ENCODE assay signal across 16 cellular contexts in genomic region chr7:84746347-84746746, GRCh38.
A peak's percentile ranks its signal among the peaks of the same experiment; 100 is the strongest.
DNase-seq lines count a peak whose midpoint lies in the region; ATAC-seq and TF ChIP-seq lines count a peak whose summit lies in the region.
"Had no signal": no experiment of that assay in that cellular context is flagged by ENCODE, and none has a peak within 500 bp of the region (broad histone marks: within the 10 kb centered on the region; RNA-seq: fewer than 3 reads in every experiment).

No MANE protein-coding gene starts in this region.

- H3K9me2 ChIP-seq in GM23248 (ENCODE audit: insufficient read depth), result no peaks in the 10 kb centered on the region
- no peaks in the 10 kb centered on the region for H3K9me2 ChIP-seq in MM.1S (replicated peaks; ENCODE audit: insufficient read depth, low read length)

- H2BK12ac ChIP-seq in mesenchymal stem cell (ENCODE audit: low read length in 2 of 2), result no peak overlapping the region

- H4K20me1 ChIP-seq in GM23248 (ENCODE audit: insufficient read depth) (no peaks in the 10 kb centered on the region), MM.1S (ENCODE audit: insufficient read depth, low read length) (no peaks in the 10 kb centered on the region)

- no peak overlapping the region for H2BK5ac ChIP-seq in mesenchymal stem cell (ENCODE audit: low read depth, low read length, poor library complexity, severe bottlenecking)

- H4K8ac ChIP-seq in mesenchymal stem cell (ENCODE audit: low read length), result no peak overlapping the region

- DNase-seq in A673 (ENCODE audit: low spot score) (peak; percentile 19), GM23248 (peak; percentile 74), choroid plexus epithelial cell (ENCODE audit: low read depth) (peak; percentile 54), mesenchymal stem cell (peak; percentile 40), MM.1S (no peak), DMS 273 (lab: John Stamatoyannopoulos, UW; ENCODE audit: unreplicated experiment) (no peak), RPMI8226 (no peak)
- DNase-seq: activated CD4-positive, alpha-beta T cell treated with anti-CD3 and anti-CD28 coated beads, Interleukin-2, amount 50 U/mL, for 4 hours; activated T-cell treated with anti-CD3 and anti-CD28 coated beads, Interleukin-2, amount 50 U/mL, for 24 hours; lower lobe of right lung; natural killer cell; NCI-H748 treated with DMSO at 0.1 percent for 48 hours; psoas muscle had no signal

- H3K9me3 ChIP-seq in A673 (ENCODE audit: low read depth, low read length, poor library complexity, severe bottlenecking) (no peaks in the 10 kb centered on the region), GM23248 (ENCODE audit: low read depth) (peaks cover 4% of the 10 kb centered on the region), mesenchymal stem cell (ENCODE audit: control insufficient read depth, low read length) (no peaks in the 10 kb centered on the region), MM.1S (replicated peaks; ENCODE audit: insufficient read depth, low read length) (no peaks in the 10 kb centered on the region)
- H3K9me3 ChIP-seq: lower lobe of right lung, psoas muscle had no signal

- no peaks in the 10 kb centered on the region for H3K79me1 ChIP-seq in mesenchymal stem cell (replicated peaks; ENCODE audit: low read length, poor library complexity, severe bottlenecking)

- H3F3A ChIP-seq in GM23248 (ENCODE audit: insufficient read depth), result peaks cover 5% of the 10 kb centered on the region; the same call in 1 of the 2 replicates
- H3F3A ChIP-seq in MM.1S (ENCODE audit: insufficient read depth, low read length), result no peaks in the 10 kb centered on the region

- TF ChIP-seq CTCF in A673 (conservative IDR thresholded peaks at IDR 0.05; ENCODE audit: low read depth, low read length), result no peak
- no peak for TF ChIP-seq CTCF in choroid plexus epithelial cell (conservative IDR thresholded peaks at IDR 0.05; ENCODE audit: low read depth, low read length)
- TF ChIP-seq CTCF in MM.1S (IDR thresholded peaks at IDR 0.05; ENCODE audit: low read length), result no peak

- 8 to 13% methylated on average over 2 of the region's 2 CpGs for WGBS in GM23248 (ENCODE audit: low coverage in 1 of 2, low lambda C conversion rate in 2 of 2, missing lambda C conversion rate in 2 of 2), 2 experiments
- WGBS in mesenchymal stem cell, result 50% methylated on average over 1 of the region's 2 CpGs

- no peak overlapping the region for H3K14ac ChIP-seq in mesenchymal stem cell (ENCODE audit: low read length in 2 of 2)

- peak overlapping the region; percentile 49 for H3K4me2 ChIP-seq in GM23248 (ENCODE audit: unreplicated experiment)
- H3K4me2 ChIP-seq in mesenchymal stem cell (ENCODE audit: low read length, poor library complexity, severe bottlenecking), result no peak overlapping the region
- no peak overlapping the region for H3K4me2 ChIP-seq in MM.1S (ENCODE audit: low read depth, low read length)

- in situ Hi-C loops in GM23248 (cut with MboI), result no loop called here

- intact Hi-C loops in A673 (cut with micrococcal nuclease; ENCODE audit: unreplicated experiment), result no loop called here

- no peak overlapping the region for H3K27ac ChIP-seq in A673 (ENCODE audit: low read depth, low read length, poor library complexity, severe bottlenecking)
- peak overlapping the region; percentile 20 for H3K27ac ChIP-seq in GM23248
- no peak overlapping the region for H3K27ac ChIP-seq in mesenchymal stem cell (ENCODE audit: low read length, poor library complexity, severe bottlenecking)
- H3K27ac ChIP-seq in MM.1S (ENCODE audit: low read length), result no peak overlapping the region
- H3K27ac ChIP-seq: lower lobe of right lung, psoas muscle had no signal

- H3K4me1 ChIP-seq in A673 (ENCODE audit: insufficient read depth, low read length, poor library complexity, severe bottlenecking), result no peaks in the 10 kb centered on the region
- H3K4me1 ChIP-seq in GM23248 (ENCODE audit: insufficient read depth), result peaks cover 33% of the 10 kb centered on the region
- peaks cover 4% of the 10 kb centered on the region for H3K4me1 ChIP-seq in mesenchymal stem cell (ENCODE audit: control insufficient read depth, insufficient read depth, low read depth, low read length)
- H3K4me1 ChIP-seq in MM.1S (ENCODE audit: low read length), result no peaks in the 10 kb centered on the region
- H3K4me1 ChIP-seq: lower lobe of right lung, psoas muscle had no signal

- no peaks in the 10 kb centered on the region for H3K79me2 ChIP-seq in GM23248 (ENCODE audit: insufficient read depth)
- H3K79me2 ChIP-seq in MM.1S (ENCODE audit: low read length), result no peaks in the 10 kb centered on the region

- ATAC-seq in HG02678 (IDR thresholded peaks at IDR 0.05; ENCODE audit: unreplicated experiment), result no peak
- ATAC-seq: activated naive CD4-positive, alpha-beta T cell treated with anti-CD3 and anti-CD28 coated beads, Interleukin-2, amount 50 U/mL, for 72 hours; lower lobe of right lung; natural killer cell; Panc1 had no signal

- no peak overlapping the region for H4K91ac ChIP-seq in mesenchymal stem cell (ENCODE audit: low read length)

- CTCF ChIA-PET in A673 (lab: Charles Lee), result no interaction called here

- H3K4ac ChIP-seq in mesenchymal stem cell (ENCODE audit: low read depth in 1 of 2, low read length in 2 of 2), result no peak overlapping the region

- no TSS peak for BruUV-seq in A673 (replicated peaks; lab: Mats Ljungman, UMichigan)

- no peaks in the 10 kb centered on the region for H3K27me3 ChIP-seq in A673 (replicated peaks; ENCODE audit: insufficient read depth, low read depth, low read length, poor library complexity)
- H3K27me3 ChIP-seq in GM23248 (replicated peaks; ENCODE audit: insufficient read depth), result no peaks in the 10 kb centered on the region
- no peaks in the 10 kb centered on the region for H3K27me3 ChIP-seq in mesenchymal stem cell (ENCODE audit: control insufficient read depth in 1 of 2, insufficient read depth in 1 of 2, low read length in 2 of 2)
- no peaks in the 10 kb centered on the region for H3K27me3 ChIP-seq in MM.1S (replicated peaks; ENCODE audit: insufficient read depth, low read length)

- H2AFZ ChIP-seq in GM23248 (peak overlapping the region; percentile 36), mesenchymal stem cell (ENCODE audit: low read depth, low read length) (no peak overlapping the region), MM.1S (ENCODE audit: low read length) (no peak overlapping the region)

- POLR2A ChIA-PET in A673 (lab: Charles Lee; ENCODE audit: low non-redundant PET), result no interaction called here

- no peak overlapping the region for H2AK5ac ChIP-seq in mesenchymal stem cell (ENCODE audit: low read length, severe bottlenecking)

- H3K9ac ChIP-seq in GM23248, result no peak overlapping the region; the same call in 1 of the 2 replicates
- H3K9ac ChIP-seq in mesenchymal stem cell (ENCODE audit: low read length), result peak overlapping the region; percentile 8
- H3K9ac ChIP-seq in MM.1S (ENCODE audit: low read length), result no peak overlapping the region

- no peak overlapping the region for H2BK15ac ChIP-seq in mesenchymal stem cell (ENCODE audit: low read depth, poor library complexity, severe bottlenecking)

- H3K36me3 ChIP-seq in A673 (ENCODE audit: insufficient read depth, low read length, poor library complexity, severe bottlenecking) (no peaks in the 10 kb centered on the region), GM23248 (ENCODE audit: low read depth) (no peaks in the 10 kb centered on the region), mesenchymal stem cell (ENCODE audit: control insufficient read depth in 1 of 2, insufficient read depth in 2 of 2, low read depth in 1 of 2, low read length in 2 of 2) (no peaks in the 10 kb centered on the region), MM.1S (replicated peaks; ENCODE audit: insufficient read depth, low read length) (no peaks in the 10 kb centered on the region)
- H3K36me3 ChIP-seq: lower lobe of right lung had no signal

- no peak overlapping the region for H3K4me3 ChIP-seq in A673 (ENCODE audit: low read depth, low read length, poor library complexity, severe bottlenecking)
- H3K4me3 ChIP-seq in GM23248, result 0 out of 2 replicates have a peak overlapping the region, but pooled peaks have one; percentile 2
- no peak overlapping the region for H3K4me3 ChIP-seq in choroid plexus epithelial cell (ENCODE audit: low read depth, low read length)
- H3K4me3 ChIP-seq in mesenchymal stem cell (ENCODE audit: insufficient read depth in 1 of 2, low read depth in 1 of 2, low read length in 2 of 2), result no peak overlapping the region
- no peak overlapping the region for H3K4me3 ChIP-seq in MM.1S (ENCODE audit: low read length)
- H3K4me3 ChIP-seq: lower lobe of right lung, psoas muscle had no signal

- H2BK120ac ChIP-seq in mesenchymal stem cell (ENCODE audit: low read depth, low read length), result no peak overlapping the region

- H3K18ac ChIP-seq in mesenchymal stem cell (ENCODE audit: low read depth in 1 of 2, low read length in 2 of 2), result no peak overlapping the region

- H3K23ac ChIP-seq in mesenchymal stem cell (ENCODE audit: low read length in 2 of 2), result no peak overlapping the region

Comparison
In these comparisons a context has a peak if more than half of its experiments do, and no peak if none do; other contexts are left out.
1. DNase-seq: peak in A673 (single experiment), GM23248 (single experiment), choroid plexus epithelial cell (single experiment) and mesenchymal stem cell (single experiment); none in MM.1S (single experiment), DMS 273 (single experiment) and RPMI8226 (single experiment).